13 cellular contexts compared by ENCODE assay signal in the genomic region with DNA sequence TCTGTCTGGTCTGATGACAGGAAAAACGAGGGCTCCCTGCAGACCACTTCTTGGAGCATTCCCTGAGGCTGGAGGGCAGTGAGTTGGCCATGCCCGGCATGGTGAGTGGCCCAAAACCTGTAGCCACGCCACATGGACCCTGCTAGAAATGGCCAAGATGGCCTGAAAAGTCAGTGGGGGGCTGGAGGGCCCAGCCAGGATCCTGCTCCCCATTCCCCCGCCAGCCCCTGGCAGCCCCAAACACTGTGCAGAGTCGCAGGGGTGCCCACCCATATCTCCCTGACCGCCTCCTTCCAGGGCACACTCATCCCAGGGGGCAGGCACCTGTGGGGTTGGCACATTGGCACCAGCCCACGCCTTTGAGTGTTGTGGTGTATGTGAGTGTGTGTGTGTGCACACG.
"Had no signal": no experiment of that assay in that cellular context is flagged by ENCODE, and none has a peak within 500 bp of the region (broad histone marks: within the 10 kb centered on the region; RNA-seq: fewer than 3 reads in every experiment).

No MANE protein-coding gene starts in this region.

- H3K9me3 ChIP-seq: heart left ventricle, mucosa of descending colon, right atrium auricular region, tibial artery had no signal

- DNase-seq: effector memory CD4-positive, alpha-beta T cell; heart left ventricle; hypothalamus; mammary epithelial cell; mucosa of descending colon; stimulated activated CD4-positive, alpha-beta T cell treated with anti-CD3 and anti-CD28 coated beads, Interleukin-4, amount 100 ng/mL, for 24 hours; tibial artery had no signal

- H3K27ac ChIP-seq: heart left ventricle, right atrium auricular region, tibial artery had no signal

- ATAC-seq: esophagus mucosa; heart left ventricle; left lobe of liver; mucosa of descending colon; naive thymus-derived CD8-positive, alpha-beta T cell; stimulated activated memory B cell treated with anti-CD40 and anti-IgM and Interleukin-4, amounts not matched to agents 10 μg/mL and 1 μg/mL and 100 μg/mL, for 72 hours had no signal

- H3K4me3 ChIP-seq: heart left ventricle, mucosa of descending colon, right atrium auricular region, smooth muscle cell, tibial artery had no signal

- H3K36me3 ChIP-seq: heart left ventricle, right atrium auricular region, tibial artery had no signal

- H3K27me3 ChIP-seq: right atrium auricular region had no signal

- H3K4me2 ChIP-seq: smooth muscle cell had no signal
